2 cellular contexts compared by ENCODE assay signal in genomic region chr4:70681730-70682129, GRCh38.
TF ChIP-seq lines count a peak whose summit lies in the region.

No MANE protein-coding gene starts in this region.

TF ChIP-seq in GM12878, 131 proteins besides CTCF, POLR2A, EP300 and RAD21:
- TF ChIP-seq NFIC (IDR thresholded peaks at IDR 0.05; ENCODE audit: low read depth, low read length) (peak; percentile 83), TBL1XR1 (IDR thresholded peaks at IDR 0.05; ENCODE audit: low read depth, low read length) (peak; percentile 76), MEF2A (IDR thresholded peaks at IDR 0.05; ENCODE audit: insufficient read depth, low read depth, low read length) (peak; percentile 96), TCF12 (IDR thresholded peaks at IDR 0.05; ENCODE audit: low read depth, low read length) (no peak), PKNOX1 (IDR thresholded peaks at IDR 0.05) (peak; percentile 18; the same call in 1 of the 2 replicates), STAT1 (conservative IDR thresholded peaks at IDR 0.05) (no peak), IRF4 (IDR thresholded peaks at IDR 0.05; ENCODE audit: low read depth, low read length) (no peak), MTA2 (IDR thresholded peaks at IDR 0.05; ENCODE audit: low read depth) (0 out of 2 replicates have a peak, but pooled peaks have one; percentile 17), SKIL (IDR thresholded peaks at IDR 0.05; ENCODE audit: low read depth, poor library complexity, severe bottlenecking) (peak; percentile 21), FOXM1 (IDR thresholded peaks at IDR 0.05; ENCODE audit: low read depth, low read length) (peak; percentile 79; the same call in 1 of the 2 replicates), MEF2B (IDR thresholded peaks at IDR 0.05; ENCODE audit: partially characterized antibody, poor library complexity, severe bottlenecking) (peak; percentile 91), RUNX3 (IDR thresholded peaks at IDR 0.05; ENCODE audit: low read length) (peak; percentile 64; the same call in 1 of the 2 replicates), ATF7 (IDR thresholded peaks at IDR 0.05; ENCODE audit: low read depth) (peak; percentile 51; the same call in 1 of the 2 replicates), CBFB (IDR thresholded peaks at IDR 0.05; ENCODE audit: low read depth) (no peak), ATF2 (IDR thresholded peaks at IDR 0.05; ENCODE audit: low read length) (peak; percentile 70; the same call in 1 of the 2 replicates)

TF ChIP-seq in SK-N-SH treated with all-trans-retinoic acid at 6 μM for 48 hours, 23 proteins besides CTCF, POLR2A, EP300 and RAD21:
- no peak for TF ChIP-seq ZNF70 (CRISPR knock-in tag; IDR thresholded peaks at IDR 0.05)
- no peak for TF ChIP-seq BACH2 (CRISPR knock-in tag; IDR thresholded peaks at IDR 0.05; ENCODE audit: borderline replicate concordance)
